ENCODE assay signal across 8 cellular contexts in the genomic region with DNA sequence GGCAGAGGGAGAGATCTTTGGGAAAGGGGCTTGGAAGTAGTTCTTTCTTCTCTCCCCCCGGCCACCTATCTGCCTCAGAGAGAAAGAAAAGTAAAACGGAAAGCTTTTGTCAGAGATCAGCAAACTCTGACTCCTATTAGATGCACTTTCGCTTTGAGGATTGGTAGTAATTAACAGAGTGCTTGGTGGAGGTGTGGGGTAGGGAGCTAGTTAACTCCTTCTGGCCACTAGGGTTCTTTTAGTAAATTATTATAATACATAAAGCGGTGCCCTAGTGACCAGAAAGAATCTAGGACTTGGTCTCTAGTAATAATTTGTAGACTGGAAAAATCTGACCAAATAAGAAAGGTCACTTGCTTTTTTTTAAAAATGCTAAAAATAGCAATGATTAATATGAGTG. TPM values are rescaled to one million over a fixed set of nuclear protein-coding genes. Genes with fewer than 3 reads are reported as not detected.
DNase-seq lines count a peak whose midpoint lies in the region; ATAC-seq and TF ChIP-seq lines count a peak whose summit lies in the region.

No MANE protein-coding gene starts in this region.

- DNase-seq in activated T-cell treated with anti-CD3 and anti-CD28 coated beads, Interleukin-2, amount 50 U/mL, for 4 hours: no peak
- DNase-seq in activated T-cell treated with anti-CD3 and anti-CD28 coated beads, Interleukin-2, amount 50 U/mL, for 48 hours: no peak
- DNase-seq in chondrocyte (ENCODE audit: low spot score): no peak
- DNase-seq in osteoblast (ENCODE audit: insufficient read length, low spot score, missing footprints): no peak
- no peak for DNase-seq in OCI-M2 (lab: John Stamatoyannopoulos, UW; ENCODE audit: unreplicated experiment)
- DNase-seq in progenitor cell of endocrine pancreas (ENCODE audit: low spot score, unreplicated experiment): no peak
- DNase-seq in NCI-H1436 (lab: John Stamatoyannopoulos, UW): no peak

- peak in 1 of 2 donors; percentile 98 for ATAC-seq in activated T-cell treated with anti-CD3 and anti-CD28 coated beads, Interleukin-2, amount 50 U/mL, for 4 hours
- ATAC-seq in HG03342 (IDR thresholded peaks at IDR 0.05; ENCODE audit: unreplicated experiment): peak; percentile 95

- peak overlapping the region; percentile 52 for H3K4me3 Mint-ChIP-seq in activated T-cell treated with anti-CD3 and anti-CD28 coated beads, Interleukin-2, amount 50 U/mL, for 4 hours
- H3K4me3 Mint-ChIP-seq in chondrocyte (ENCODE audit: unreplicated experiment) (peak overlapping the region; percentile 18), progenitor cell of endocrine pancreas (ENCODE audit: low read depth) (no peak overlapping the region)

- H3K4me3 ChIP-seq in osteoblast (ENCODE audit: insufficient read depth, low read length): peak overlapping the region; percentile 53

- H4K20me1 ChIP-seq in osteoblast (ENCODE audit: insufficient read depth, low read length): no peaks in the 10 kb centered on the region

- H2AFZ ChIP-seq in osteoblast (ENCODE audit: low read length): peak overlapping the region; percentile 11

- H3K4me2 ChIP-seq in osteoblast (ENCODE audit: insufficient read depth, low read length): peak overlapping the region; percentile 61

- H3K9me3 Mint-ChIP-seq in activated T-cell treated with anti-CD3 and anti-CD28 coated beads, Interleukin-2, amount 50 U/mL, for 4 hours: no peaks in the 10 kb centered on the region
- H3K9me3 Mint-ChIP-seq in chondrocyte (ENCODE audit: low read depth) (no peaks in the 10 kb centered on the region), progenitor cell of endocrine pancreas (ENCODE audit: low read depth) (no peaks in the 10 kb centered on the region)

- H3K4me1 ChIP-seq in osteoblast (ENCODE audit: insufficient read depth, low read length): no peaks in the 10 kb centered on the region

- H3K4me1 Mint-ChIP-seq in activated T-cell treated with anti-CD3 and anti-CD28 coated beads, Interleukin-2, amount 50 U/mL, for 4 hours (ENCODE audit: low read depth): peaks cover 10% of the 10 kb centered on the region
- H3K4me1 Mint-ChIP-seq in chondrocyte (ENCODE audit: low read depth) (peaks cover 39% of the 10 kb centered on the region), progenitor cell of endocrine pancreas (ENCODE audit: low read depth) (peaks cover 2% of the 10 kb centered on the region)

- no peaks in the 10 kb centered on the region for H3K79me2 ChIP-seq in osteoblast (ENCODE audit: insufficient read depth, low read length)

- no peaks in the 10 kb centered on the region for H3K36me3 Mint-ChIP-seq in activated T-cell treated with anti-CD3 and anti-CD28 coated beads, Interleukin-2, amount 50 U/mL, for 4 hours (ENCODE audit: insufficient read depth)
- H3K36me3 Mint-ChIP-seq in chondrocyte (ENCODE audit: low read depth): no peaks in the 10 kb centered on the region
- peaks cover 1% of the 10 kb centered on the region for H3K36me3 Mint-ChIP-seq in progenitor cell of endocrine pancreas (ENCODE audit: insufficient read depth)

- no peaks in the 10 kb centered on the region for H3K36me3 ChIP-seq in osteoblast (ENCODE audit: insufficient read depth, low read length)

- peaks cover 14% of the 10 kb centered on the region for H3K27me3 Mint-ChIP-seq in activated T-cell treated with anti-CD3 and anti-CD28 coated beads, Interleukin-2, amount 50 U/mL, for 4 hours (ENCODE audit: low read depth)
- H3K27me3 Mint-ChIP-seq in chondrocyte (ENCODE audit: low read depth) (no peaks in the 10 kb centered on the region), progenitor cell of endocrine pancreas (no peaks in the 10 kb centered on the region)

- peaks cover 6% of the 10 kb centered on the region for H3K27me3 ChIP-seq in osteoblast (ENCODE audit: insufficient read depth, low read length)

- no peak overlapping the region for H3K27ac ChIP-seq in osteoblast (ENCODE audit: low read depth, low read length)

- H3K9me3 ChIP-seq in osteoblast (ENCODE audit: low read depth, low read length): no peaks in the 10 kb centered on the region

- peak; percentile 39 for TF ChIP-seq CTCF in chondrocyte (IDR thresholded peaks at IDR 0.05)
- TF ChIP-seq CTCF in osteoblast (IDR thresholded peaks at IDR 0.05; ENCODE audit: extremely low read depth, low read depth, low read length): peak; percentile 13
- no peak for TF ChIP-seq CTCF in progenitor cell of endocrine pancreas (IDR thresholded peaks at IDR 0.05; ENCODE audit: unreplicated experiment)

- H3K27ac Mint-ChIP-seq in chondrocyte (ENCODE audit: unreplicated experiment) (peak overlapping the region; percentile 76), progenitor cell of endocrine pancreas (no peak overlapping the region)

RNA-seq across cellular contexts. Expression of a gene that starts 54.6 kb away (rescaled TPM):
- under 1 TPM in 1 of 3 donors, not detected in 2; 0.45 TPM for total RNA-seq in activated T-cell treated with anti-CD3 and anti-CD28 coated beads, Interleukin-2, amount 50 U/mL, for 4 hours
- total RNA-seq in chondrocyte (4.9 to 5.9 TPM (median 5.0 TPM) in 3 replicates), osteoblast (0.36 TPM in 1 of 2 replicates, not detected in the other), progenitor cell of endocrine pancreas (22.1 and 23.1 TPM in 2 replicates)
